ENCODE assay signal across 22 cellular contexts in genomic region chr14:79972230-79972629, GRCh38.
DNase-seq lines count a peak whose midpoint lies in the region; ATAC-seq and TF ChIP-seq lines count a peak whose summit lies in the region.
"Had no signal": no experiment of that assay in that cellular context is flagged by ENCODE, and none has a peak within 500 bp of the region (broad histone marks: within the 10 kb centered on the region; RNA-seq: fewer than 3 reads in every experiment).

No MANE protein-coding gene starts in this region.

- no peak overlapping the region for H3K27ac Mint-ChIP-seq in activated CD8-positive, alpha-beta T cell treated with anti-CD3 and anti-CD28 coated beads for 36 hours
- H3K27ac Mint-ChIP-seq: CD4-positive, alpha-beta memory T cell; IgD-negative memory B cell had no signal

- no peak for TF ChIP-seq CTCF in vagina (IDR thresholded peaks at IDR 0.05)
- no peak for TF ChIP-seq CTCF in thyroid gland (IDR thresholded peaks at IDR 0.05)
- TF ChIP-seq CTCF in activated CD8-positive, alpha-beta T cell treated with anti-CD3 and anti-CD28 coated beads for 36 hours (IDR thresholded peaks at IDR 0.05), result no peak

- no peaks in the 10 kb centered on the region for H3K36me3 Mint-ChIP-seq in activated CD8-positive, alpha-beta T cell treated with anti-CD3 and anti-CD28 coated beads for 36 hours (ENCODE audit: low read depth)
- H3K36me3 Mint-ChIP-seq: CD4-positive, alpha-beta memory T cell; IgD-negative memory B cell had no signal

- H3K4me3 ChIP-seq in vagina, result no peak overlapping the region
- H3K4me3 ChIP-seq in thyroid gland (replicated peaks in 1 of 3), result no peak overlapping the region
- H3K4me3 ChIP-seq: BLaER1 treated with 17β-estradiol and CSF1 and Interleukin-3, amounts not matched to agents 10 nM and 100 nM had no signal

- H3K9me3 ChIP-seq in vagina, result no peaks in the 10 kb centered on the region
- H3K9me3 ChIP-seq in thyroid gland, result no peaks in the 10 kb centered on the region
- H3K9me3 ChIP-seq: BLaER1 treated with 17β-estradiol and CSF1 and Interleukin-3, amounts not matched to agents 10 nM and 100 nM had no signal

- no peaks in the 10 kb centered on the region for H3K27me3 ChIP-seq in vagina
- H3K27me3 ChIP-seq in thyroid gland, result no peaks in the 10 kb centered on the region
- H3K27me3 ChIP-seq: BLaER1 treated with 17β-estradiol and CSF1 and Interleukin-3, amounts not matched to agents 10 nM and 100 nM had no signal

- CTCF ChIA-PET in activated CD8-positive, alpha-beta T cell treated with anti-CD3 and anti-CD28 coated beads for 36 hours (lab: Charles Lee), result no interaction called here

- POLR2A ChIA-PET in activated CD8-positive, alpha-beta T cell treated with anti-CD3 and anti-CD28 coated beads for 36 hours (lab: Charles Lee), result no interaction called here

- H3K4me3 Mint-ChIP-seq in activated CD8-positive, alpha-beta T cell treated with anti-CD3 and anti-CD28 coated beads for 36 hours, result no peak overlapping the region
- H3K4me3 Mint-ChIP-seq: CD4-positive, alpha-beta memory T cell; IgD-negative memory B cell had no signal

- H3K9me3 Mint-ChIP-seq in activated CD8-positive, alpha-beta T cell treated with anti-CD3 and anti-CD28 coated beads for 36 hours, result no peaks in the 10 kb centered on the region

- no peak for DNase-seq in Right ventricle myocardium superior
- DNase-seq in left ventricle myocardium superior, result no peak
- DNase-seq in cerebellum (ENCODE audit: low spot score), result peak; percentile 8
- peak; percentile 9 for DNase-seq in medulla oblongata (ENCODE audit: extremely low spot score)
- no peak for DNase-seq in vagina (ENCODE audit: extremely low spot score in 2 of 2)
- no peak for DNase-seq in NCI-H510A treated with DMSO at 0.1 percent for 48 hours (lab: John Stamatoyannopoulos, UW)
- no peak for DNase-seq in thyroid gland
- DNase-seq in activated CD8-positive, alpha-beta T cell treated with anti-CD3 and anti-CD28 coated beads for 36 hours, result no peak
- DNase-seq: 8988T; CD4-positive, alpha-beta memory T cell; DND-41; GDM1; NCI-H1105; NCI-H1694; NCI-H2081; NCI-H2171; NCI-H345; NCI-H524 treated with DMSO at 0.1 percent for 48 hours; PC-3; SHP77 had no signal

- H3K27ac ChIP-seq in vagina (peak overlapping the region; percentile 62), thyroid gland (no peak overlapping the region)
- H3K27ac ChIP-seq: BLaER1 treated with 17β-estradiol and CSF1 and Interleukin-3, amounts not matched to agents 10 nM and 100 nM had no signal

- WGBS in thyroid gland, 2 donors, result 30 to 54% methylated on average over 1 of the region's 1 CpG

- H3K36me3 ChIP-seq in vagina (no peaks in the 10 kb centered on the region), thyroid gland (no peaks in the 10 kb centered on the region)
- H3K36me3 ChIP-seq: BLaER1 treated with 17β-estradiol and CSF1 and Interleukin-3, amounts not matched to agents 10 nM and 100 nM had no signal

- H3K4me1 Mint-ChIP-seq in activated CD8-positive, alpha-beta T cell treated with anti-CD3 and anti-CD28 coated beads for 36 hours (ENCODE audit: low read depth), result no peaks in the 10 kb centered on the region
- H3K4me1 Mint-ChIP-seq: CD4-positive, alpha-beta memory T cell; IgD-negative memory B cell had no signal

- TF ChIP-seq POLR2A in vagina (IDR thresholded peaks at IDR 0.05), result no peak
- no peak for TF ChIP-seq POLR2A in thyroid gland (IDR thresholded peaks at IDR 0.05)

- H3K4me1 ChIP-seq in vagina, result peaks cover 12% of the 10 kb centered on the region
- no peaks in the 10 kb centered on the region for H3K4me1 ChIP-seq in thyroid gland
- H3K4me1 ChIP-seq: BLaER1 treated with 17β-estradiol and CSF1 and Interleukin-3, amounts not matched to agents 10 nM and 100 nM had no signal

- intact Hi-C loops in Right ventricle myocardium superior (cut with DNase I) (no loop called here), left ventricle myocardium superior (cut with micrococcal nuclease) (no loop called here), vagina (cut with DNase I) (no loop called here), thyroid gland (cut with DNase I) (no loop called here)
- intact Hi-C loops in activated CD8-positive, alpha-beta T cell treated with anti-CD3 and anti-CD28 coated beads for 36 hours (cut with micrococcal nuclease), result no loop called here

- H3K27me3 Mint-ChIP-seq in activated CD8-positive, alpha-beta T cell treated with anti-CD3 and anti-CD28 coated beads for 36 hours, result no peaks in the 10 kb centered on the region
- H3K27me3 Mint-ChIP-seq: CD4-positive, alpha-beta memory T cell; IgD-negative memory B cell had no signal

- ATAC-seq in Right ventricle myocardium superior (ENCODE audit: poor library complexity) (peak; percentile 29), left ventricle myocardium superior (no peak)
- ATAC-seq in activated CD8-positive, alpha-beta T cell treated with anti-CD3 and anti-CD28 coated beads for 36 hours, result no peak

Comparison
In these comparisons a context has a peak if more than half of its experiments do, and no peak if none do; other contexts are left out.
1. DNase-seq: peak in cerebellum (single experiment) and medulla oblongata (single experiment); none in Right ventricle myocardium superior (single experiment), left ventricle myocardium superior (single experiment), vagina (0 of 2), NCI-H510A treated with DMSO at 0.1 percent for 48 hours (single experiment), thyroid gland (0 of 2) and activated CD8-positive, alpha-beta T cell treated with anti-CD3 and anti-CD28 coated beads for 36 hours (single experiment).